ENCODE assay signal across 1 cellular context in genomic region chr5:150672237-150672883, GRCh38.
TF ChIP-seq lines count a peak whose summit lies in the region.

No MANE protein-coding gene starts in this region.

TF ChIP-seq in H1, 55 proteins besides CTCF, POLR2A, EP300 and RAD21 (continued from another document):
- TF ChIP-seq JUND (IDR thresholded peaks at IDR 0.05; ENCODE audit: low read length) (no peak), CREB1 (IDR thresholded peaks at IDR 0.05) (0 out of 2 replicates have a peak, but pooled peaks have one; percentile 24), CHD1 (IDR thresholded peaks at IDR 0.05; ENCODE audit: low read depth, low read length) (no peak), MAFK (IDR thresholded peaks at IDR 0.05; ENCODE audit: low read depth, low read length) (no peak), YY1 (IDR thresholded peaks at IDR 0.05; ENCODE audit: low read depth, low read length) (peak; percentile 47; the same call in 1 of the 2 replicates), PHF8 (conservative IDR thresholded peaks at IDR 0.05; ENCODE audit: low read depth, low read length) (no peak; the same call in none of the 2 replicates), KDM1A (IDR thresholded peaks at IDR 0.05; ENCODE audit: borderline replicate concordance, low read length) (peak; percentile 29; the same call in 1 of the 2 replicates), TBP (IDR thresholded peaks at IDR 0.05; ENCODE audit: low read depth, low read length) (peak; percentile 26; the same call in 1 of the 2 replicates), KDM4A (IDR thresholded peaks at IDR 0.05; ENCODE audit: low read depth, low read length, severe bottlenecking) (peak; percentile 21), TAF7 (optimal IDR thresholded peaks at IDR 0.05; ENCODE audit: borderline replicate concordance, low read depth, low read length) (peak; percentile 46), ASH2L (IDR thresholded peaks at IDR 0.05; ENCODE audit: low read length) (peak; percentile 35), SIX5 (IDR thresholded peaks at IDR 0.05; ENCODE audit: low read depth, low read length) (no peak), HDAC6 (IDR thresholded peaks at IDR 0.05; ENCODE audit: low read depth, low read length) (no peak), TAF1 (IDR thresholded peaks at IDR 0.05; ENCODE audit: low read depth, low read length) (no peak; the same call in 1 of the 2 replicates)
- TF ChIP-seq, protein P1, sequence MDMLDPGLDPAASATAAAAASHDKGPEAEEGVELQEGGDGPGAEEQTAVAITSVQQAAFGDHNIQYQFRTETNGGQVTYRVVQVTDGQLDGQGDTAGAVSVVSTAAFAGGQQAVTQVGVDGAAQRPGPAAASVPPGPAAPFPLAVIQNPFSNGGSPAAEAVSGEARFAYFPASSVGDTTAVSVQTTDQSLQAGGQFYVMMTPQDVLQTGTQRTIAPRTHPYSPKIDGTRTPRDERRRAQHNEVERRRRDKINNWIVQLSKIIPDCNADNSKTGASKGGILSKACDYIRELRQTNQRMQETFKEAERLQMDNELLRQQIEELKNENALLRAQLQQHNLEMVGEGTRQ (IDR thresholded peaks at IDR 0.05; ENCODE audit: low read length): no peak
TF ChIP-seq in H1: peak in this region for 9.
